25 cellular contexts compared by ENCODE assay signal in the genomic region with DNA sequence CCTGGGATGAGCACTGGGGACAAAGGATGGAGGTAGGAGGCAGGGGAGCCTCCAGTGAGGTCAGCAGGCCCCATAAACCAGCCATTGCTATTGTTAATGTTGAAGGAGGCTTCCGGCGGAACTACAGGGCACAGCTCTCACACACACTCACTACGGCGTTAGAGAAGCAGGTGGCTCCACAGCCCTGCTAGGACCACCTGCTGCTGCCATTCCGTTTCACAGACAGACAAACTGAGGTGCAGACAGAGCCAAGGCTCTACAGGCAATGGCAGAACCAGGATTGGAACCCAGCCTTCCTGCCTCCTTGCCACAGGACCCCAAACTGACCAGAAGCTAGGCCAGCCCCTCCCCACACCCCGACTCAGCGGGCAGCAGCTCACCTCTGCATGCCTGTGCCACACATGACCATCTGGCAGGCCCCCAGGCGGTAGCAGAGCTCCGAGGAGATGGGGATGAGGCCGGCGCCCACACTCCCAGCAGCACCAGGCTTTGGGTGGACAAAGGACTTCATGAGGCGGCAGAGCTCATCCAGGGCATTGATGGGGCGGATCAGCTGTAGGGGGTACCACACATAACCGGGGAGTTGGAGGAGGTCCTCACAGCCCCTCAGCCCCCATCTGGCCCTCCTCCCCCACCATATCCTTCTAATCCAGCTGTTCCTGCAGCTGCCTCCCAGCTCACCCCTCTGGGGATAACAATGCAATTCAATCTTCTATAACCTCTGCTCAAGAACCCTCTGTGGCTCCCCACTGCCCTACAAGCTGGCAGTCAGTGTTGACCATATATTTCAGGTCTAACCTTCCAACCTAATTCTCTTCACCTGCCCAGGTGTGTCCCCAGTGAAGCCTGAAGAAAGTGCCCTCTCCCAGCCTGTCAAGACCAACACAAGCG.
DNase-seq lines count a peak whose midpoint lies in the region; ATAC-seq and TF ChIP-seq lines count a peak whose summit lies in the region.
"Had no signal": no experiment of that assay in that cellular context is flagged by ENCODE, and none has a peak within 500 bp of the region (broad histone marks: within the 10 kb centered on the region; RNA-seq: fewer than 3 reads in every experiment).

No MANE protein-coding gene starts in this region.

- no peaks in the 10 kb centered on the region for H3K27me3 Mint-ChIP-seq in activated naive CD4-positive, alpha-beta T cell treated with anti-CD3 and anti-CD28 coated beads, Interleukin-2, amount 10 ng/mL, durations not matched to agents 7 days and 5 days
- no peaks in the 10 kb centered on the region for H3K27me3 Mint-ChIP-seq in activated naive CD4-positive, alpha-beta T cell treated with anti-CD3 and anti-CD28 coated beads for 36 hours (ENCODE audit: low read depth)
- H3K27me3 Mint-ChIP-seq in effector memory CD8-positive, alpha-beta T cell: no peaks in the 10 kb centered on the region
- H3K27me3 Mint-ChIP-seq: activated naive CD8-positive, alpha-beta T cell had no signal

- H3K4me1 ChIP-seq in RWPE2 (ENCODE audit: insufficient read depth, poor library complexity, severe bottlenecking) (no peaks in the 10 kb centered on the region), neutrophil (ENCODE audit: control insufficient read depth in 1 of 2, insufficient read depth in 1 of 2, low read depth in 1 of 2, low read length in 1 of 2) (no peaks in the 10 kb centered on the region)
- H3K4me1 ChIP-seq: heart right ventricle, right atrium auricular region, vagina had no signal

- H3K4me3 ChIP-seq in RWPE2 (ENCODE audit: severe bottlenecking): no peak overlapping the region
- H3K4me3 ChIP-seq in neutrophil (ENCODE audit: low read depth in 1 of 2, low read length in 1 of 2): no peak overlapping the region
- H3K4me3 ChIP-seq: heart right ventricle, right atrium auricular region, thoracic aorta, vagina had no signal

- no peaks in the 10 kb centered on the region for H3K27me3 ChIP-seq in RWPE2 (ENCODE audit: insufficient read depth, poor library complexity, severe bottlenecking)
- H3K27me3 ChIP-seq in neutrophil: no peaks in the 10 kb centered on the region
- H3K27me3 ChIP-seq: BE2C, heart right ventricle, right atrium auricular region, vagina had no signal

- intact Hi-C loops in activated naive CD4-positive, alpha-beta T cell treated with anti-CD3 and anti-CD28 coated beads for 36 hours (cut with micrococcal nuclease): loop anchor here (10.0 kb wide), 1 partner anchor 655 kb away; no protein-coding TSS in a partner anchor

- H3K27ac ChIP-seq in RWPE2 (ENCODE audit: poor library complexity, severe bottlenecking) (no peak overlapping the region), neutrophil (peak overlapping the region; percentile 23)
- H3K27ac ChIP-seq: heart right ventricle, right atrium auricular region, thoracic aorta, vagina had no signal

- H3K27ac Mint-ChIP-seq in activated naive CD4-positive, alpha-beta T cell treated with anti-CD3 and anti-CD28 coated beads, Interleukin-2, amount 10 ng/mL, durations not matched to agents 7 days and 5 days: peak overlapping the region; percentile 21
- H3K27ac Mint-ChIP-seq in activated naive CD4-positive, alpha-beta T cell treated with anti-CD3 and anti-CD28 coated beads for 36 hours: no peak overlapping the region
- H3K27ac Mint-ChIP-seq in effector memory CD8-positive, alpha-beta T cell: peak overlapping the region; percentile 78 to 85
- H3K27ac Mint-ChIP-seq: activated naive CD8-positive, alpha-beta T cell had no signal

- TF ChIP-seq CTCF in RWPE2 (IDR thresholded peaks at IDR 0.05; ENCODE audit: poor library complexity, severe bottlenecking) (no peak), neutrophil (IDR thresholded peaks at IDR 0.05) (no peak)

- H3K9me3 ChIP-seq in RWPE2 (ENCODE audit: severe bottlenecking): no peaks in the 10 kb centered on the region
- H3K9me3 ChIP-seq in neutrophil: peaks cover 5% of the 10 kb centered on the region
- H3K9me3 ChIP-seq: BE2C, heart right ventricle, right atrium auricular region, thoracic aorta, vagina had no signal

- DNase-seq in activated naive CD4-positive, alpha-beta T cell treated with anti-CD3 and anti-CD28 coated beads, Interleukin-2, amount 10 ng/mL, durations not matched to agents 7 days and 5 days: no peak
- no peak for DNase-seq in activated naive CD4-positive, alpha-beta T cell treated with anti-CD3 and anti-CD28 coated beads for 36 hours
- DNase-seq in RWPE2 (ENCODE audit: low spot score) (peak; percentile 80), anterior cingulate cortex (lab: John Stamatoyannopoulos, UW) (no peak)
- no peak for DNase-seq in effector memory CD8-positive, alpha-beta T cell
- DNase-seq in activated CD4-positive, alpha-beta T cell treated with anti-CD3 and anti-CD28 coated beads for 4 hours: no peak
- DNase-seq: BE2C; effector CD4-positive, alpha-beta T cell; foreskin fibroblast; HCEC 1CT; heart right ventricle; left cardiac atrium; mesenchymal stem cell; NCI-H1105 treated with DMSO at 0.1 percent for 48 hours; NCI-H2081 treated with DMSO at 0.1 percent for 48 hours; OCI-M1; stimulated activated CD4-positive, alpha-beta T cell treated with anti-CD3 and anti-CD28 coated beads, Interleukin-4, amount 100 ng/mL, for 1 hour; stimulated activated naive CD4-positive, alpha-beta T cell had no signal

- peaks cover 43% of the 10 kb centered on the region for H3K36me3 Mint-ChIP-seq in activated naive CD4-positive, alpha-beta T cell treated with anti-CD3 and anti-CD28 coated beads, Interleukin-2, amount 10 ng/mL, durations not matched to agents 7 days and 5 days
- H3K36me3 Mint-ChIP-seq in activated naive CD4-positive, alpha-beta T cell treated with anti-CD3 and anti-CD28 coated beads for 36 hours (ENCODE audit: low read depth): peaks cover 3% of the 10 kb centered on the region
- peaks cover 89% of the 10 kb centered on the region for H3K36me3 Mint-ChIP-seq in effector memory CD8-positive, alpha-beta T cell (ENCODE audit: insufficient read depth)
- H3K36me3 Mint-ChIP-seq: activated naive CD8-positive, alpha-beta T cell had no signal

- no peaks in the 10 kb centered on the region for H3K36me3 ChIP-seq in RWPE2 (ENCODE audit: low read depth)
- peaks cover 100% of the 10 kb centered on the region for H3K36me3 ChIP-seq in neutrophil
- H3K36me3 ChIP-seq: BE2C had no signal

- H3K4me1 Mint-ChIP-seq in activated naive CD4-positive, alpha-beta T cell treated with anti-CD3 and anti-CD28 coated beads, Interleukin-2, amount 10 ng/mL, durations not matched to agents 7 days and 5 days: peaks cover 23% of the 10 kb centered on the region
- H3K4me1 Mint-ChIP-seq in activated naive CD4-positive, alpha-beta T cell treated with anti-CD3 and anti-CD28 coated beads for 36 hours (ENCODE audit: low read depth): peaks cover 11% of the 10 kb centered on the region
- peaks cover 7 to 16% of the 10 kb centered on the region in 2 donors for H3K4me1 Mint-ChIP-seq in effector memory CD8-positive, alpha-beta T cell (ENCODE audit: low read depth in 2 of 2)

- CTCF ChIA-PET in activated naive CD4-positive, alpha-beta T cell treated with anti-CD3 and anti-CD28 coated beads, Interleukin-2, amount 10 ng/mL, durations not matched to agents 7 days and 5 days (lab: Charles Lee): interaction anchor here (1.0 kb wide), 1 partner anchor 276 kb away, joined by 4 read pairs; no protein-coding TSS in a partner anchor
- CTCF ChIA-PET in activated naive CD4-positive, alpha-beta T cell treated with anti-CD3 and anti-CD28 coated beads for 36 hours (lab: Charles Lee): interaction anchor here (0.6 to 1.5 kb wide), 4 partner anchors 8 to 277 kb away, joined by 3 read pairs; no protein-coding TSS in a partner anchor

- H3K4me3 Mint-ChIP-seq in activated naive CD4-positive, alpha-beta T cell treated with anti-CD3 and anti-CD28 coated beads, Interleukin-2, amount 10 ng/mL, durations not matched to agents 7 days and 5 days: no peak overlapping the region
- no peak overlapping the region for H3K4me3 Mint-ChIP-seq in activated naive CD4-positive, alpha-beta T cell treated with anti-CD3 and anti-CD28 coated beads for 36 hours
- H3K4me3 Mint-ChIP-seq in effector memory CD8-positive, alpha-beta T cell: peak overlapping the region in 1 of 2 donors; percentile 33
- H3K4me3 Mint-ChIP-seq: activated naive CD8-positive, alpha-beta T cell had no signal

- no peaks in the 10 kb centered on the region for H3K9me3 Mint-ChIP-seq in activated naive CD4-positive, alpha-beta T cell treated with anti-CD3 and anti-CD28 coated beads, Interleukin-2, amount 10 ng/mL, durations not matched to agents 7 days and 5 days
- H3K9me3 Mint-ChIP-seq in activated naive CD4-positive, alpha-beta T cell treated with anti-CD3 and anti-CD28 coated beads for 36 hours: no peaks in the 10 kb centered on the region
- H3K9me3 Mint-ChIP-seq in effector memory CD8-positive, alpha-beta T cell: no peaks in the 10 kb centered on the region

- ATAC-seq in RWPE2 (ENCODE audit: low read depth) (no peak), GM21825 (IDR thresholded peaks at IDR 0.05; ENCODE audit: unreplicated experiment) (no peak)
- no peak for ATAC-seq in effector memory CD8-positive, alpha-beta T cell (replicated peaks)
- ATAC-seq: activated CD4-positive, CD25-positive, alpha-beta regulatory T cell treated with anti-CD3 and anti-CD28 coated beads, Interleukin-2, amount 50 U/mL, for 24 hours; heart right ventricle; left cardiac atrium had no signal
